11 cellular contexts compared by ENCODE assay signal in genomic region chr5:88878976-88879375, GRCh38. TPM values are rescaled to one million over a fixed set of nuclear protein-coding genes. Genes with fewer than 3 reads are reported as not detected.
DNase-seq lines count a peak whose midpoint lies in the region; ATAC-seq and TF ChIP-seq lines count a peak whose summit lies in the region.
"Had no signal": no experiment of that assay in that cellular context is flagged by ENCODE, and none has a peak within 500 bp of the region (broad histone marks: within the 10 kb centered on the region; RNA-seq: fewer than 3 reads in every experiment).

No MANE protein-coding gene starts in this region.

- no peaks in the 10 kb centered on the region for H3K9me3 Mint-ChIP-seq in CD4-positive, alpha-beta memory T cell
- no peaks in the 10 kb centered on the region for H3K9me3 Mint-ChIP-seq in immature natural killer cell
- H3K9me3 Mint-ChIP-seq: stimulated activated naive CD8-positive, alpha-beta T cell treated with anti-CD3 and anti-CD28 coated beads, Interleukin-15, Interleukin-2, amounts not matched to agents 100 ng/mL and 50 ng/mL, for 24 hours had no signal

- H3K27me3 ChIP-seq in BLaER1 (no peaks in the 10 kb centered on the region), ascending aorta (no peaks in the 10 kb centered on the region), mesenchymal stem cell (ENCODE audit: control insufficient read depth in 1 of 2, insufficient read depth in 1 of 2, low read length in 2 of 2) (no peaks in the 10 kb centered on the region)
- H3K27me3 ChIP-seq in CD4-positive, alpha-beta memory T cell (ENCODE audit: insufficient read depth, low read length): no peaks in the 10 kb centered on the region

- H3K36me3 Mint-ChIP-seq in CD4-positive, alpha-beta memory T cell: no peaks in the 10 kb centered on the region
- H3K36me3 Mint-ChIP-seq in immature natural killer cell: no peaks in the 10 kb centered on the region

- H3K4me1 ChIP-seq in BLaER1: peaks cover 47% of the 10 kb centered on the region
- peaks cover 0 to 3% of the 10 kb centered on the region in 2 donors for H3K4me1 ChIP-seq in ascending aorta
- no peaks in the 10 kb centered on the region for H3K4me1 ChIP-seq in mesenchymal stem cell (ENCODE audit: control insufficient read depth, insufficient read depth, low read depth, low read length)
- peaks cover 16% of the 10 kb centered on the region for H3K4me1 ChIP-seq in CD4-positive, alpha-beta memory T cell (ENCODE audit: insufficient read depth, low read length)

- peaks cover 11 to 17% (median 15%) of the 10 kb centered on the region in 4 donors for H3K4me1 Mint-ChIP-seq in CD4-positive, alpha-beta memory T cell
- H3K4me1 Mint-ChIP-seq in immature natural killer cell: peaks cover 20 to 48% of the 10 kb centered on the region in 2 donors

- ATAC-seq in GM21723 (IDR thresholded peaks at IDR 0.05; ENCODE audit: unreplicated experiment): no peak

- intact Hi-C loops in ascending aorta (cut with DNase I): no loop called here
- intact Hi-C loops in CD4-positive, alpha-beta memory T cell (cut with micrococcal nuclease): no loop called here

- CTCF ChIA-PET in CD4-positive, alpha-beta memory T cell (lab: Charles Lee; ENCODE audit: partially characterized antibody): no interaction called here

- H2BK120ac ChIP-seq in mesenchymal stem cell (ENCODE audit: low read depth, low read length): no peak overlapping the region

- no peak overlapping the region for H2BK12ac ChIP-seq in mesenchymal stem cell (ENCODE audit: low read length in 2 of 2)

- no peak overlapping the region for H3K27ac Mint-ChIP-seq in CD4-positive, alpha-beta memory T cell
- H3K27ac Mint-ChIP-seq in immature natural killer cell: no peak overlapping the region
- H3K27ac Mint-ChIP-seq: stimulated activated naive CD8-positive, alpha-beta T cell treated with anti-CD3 and anti-CD28 coated beads, Interleukin-15, Interleukin-2, amounts not matched to agents 100 ng/mL and 50 ng/mL, for 24 hours had no signal

- H2AFZ ChIP-seq in mesenchymal stem cell (ENCODE audit: low read depth, low read length): no peak overlapping the region

- H3K4me3 Mint-ChIP-seq in CD4-positive, alpha-beta memory T cell: no peak overlapping the region
- H3K4me3 Mint-ChIP-seq in immature natural killer cell: no peak overlapping the region

- H3K4ac ChIP-seq in mesenchymal stem cell (ENCODE audit: low read depth in 1 of 2, low read length in 2 of 2): no peak overlapping the region

- H3K14ac ChIP-seq in mesenchymal stem cell (ENCODE audit: low read length in 2 of 2): no peak overlapping the region

- TF ChIP-seq CTCF in ascending aorta (IDR thresholded peaks at IDR 0.05): no peak

- H4K91ac ChIP-seq in mesenchymal stem cell (ENCODE audit: low read length): no peak overlapping the region

- H3K9me3 ChIP-seq in BLaER1: no peaks in the 10 kb centered on the region
- H3K9me3 ChIP-seq in ascending aorta: no peaks in the 10 kb centered on the region
- H3K9me3 ChIP-seq in mesenchymal stem cell (ENCODE audit: control insufficient read depth, low read length): no peaks in the 10 kb centered on the region
- no peaks in the 10 kb centered on the region for H3K9me3 ChIP-seq in CD4-positive, alpha-beta memory T cell (ENCODE audit: control insufficient read depth in 1 of 2, low read length in 2 of 2)

- no peak overlapping the region for H2BK5ac ChIP-seq in mesenchymal stem cell (ENCODE audit: low read depth, low read length, poor library complexity, severe bottlenecking)

- peak overlapping the region; percentile 86 for H3K4me3 ChIP-seq in BLaER1
- H3K4me3 ChIP-seq in ascending aorta: peak overlapping the region; percentile 35 to 83
- H3K4me3 ChIP-seq in mesenchymal stem cell (ENCODE audit: insufficient read depth in 1 of 2, low read depth in 1 of 2, low read length in 2 of 2): no peak overlapping the region
- H3K4me3 ChIP-seq in CD4-positive, alpha-beta memory T cell (ENCODE audit: low read length in 2 of 2): no peak overlapping the region

- H3K79me1 ChIP-seq in mesenchymal stem cell (replicated peaks; ENCODE audit: low read length, poor library complexity, severe bottlenecking): no peaks in the 10 kb centered on the region

- H4K20me1 ChIP-seq in BLaER1: peaks cover 85% of the 10 kb centered on the region

- H3K18ac ChIP-seq in mesenchymal stem cell (ENCODE audit: low read depth in 1 of 2, low read length in 2 of 2): no peak overlapping the region

- peaks cover 15 to 24% of the 10 kb centered on the region in 2 donors for H3K27me3 Mint-ChIP-seq in CD4-positive, alpha-beta memory T cell
- peaks cover 1 to 6% (median 6%) of the 10 kb centered on the region in 3 donors for H3K27me3 Mint-ChIP-seq in immature natural killer cell (ENCODE audit: low read depth in 3 of 3)

- peak overlapping the region; percentile 44 for H3K27ac ChIP-seq in BLaER1
- peak overlapping the region; percentile 66 to 95 for H3K27ac ChIP-seq in ascending aorta
- no peak overlapping the region for H3K27ac ChIP-seq in mesenchymal stem cell (ENCODE audit: low read length, poor library complexity, severe bottlenecking)
- H3K27ac ChIP-seq in CD4-positive, alpha-beta memory T cell (ENCODE audit: low read depth, low read length): no peak overlapping the region
- H3K27ac ChIP-seq: WERI-Rb-1 had no signal

- no CpG with 5 or more reads among the region's 1 CpG for WGBS in mesenchymal stem cell

- no peak overlapping the region for H2BK15ac ChIP-seq in mesenchymal stem cell (ENCODE audit: low read depth, poor library complexity, severe bottlenecking)

- H4K8ac ChIP-seq in mesenchymal stem cell (ENCODE audit: low read length): no peak overlapping the region

- H3K36me3 ChIP-seq in BLaER1: 0 out of 2 replicates have a peak, but pooled peaks cover 12% of the 10 kb centered on the region
- H3K36me3 ChIP-seq in ascending aorta: no peaks in the 10 kb centered on the region
- no peaks in the 10 kb centered on the region for H3K36me3 ChIP-seq in mesenchymal stem cell (ENCODE audit: control insufficient read depth in 1 of 2, insufficient read depth in 2 of 2, low read depth in 1 of 2, low read length in 2 of 2)
- no peaks in the 10 kb centered on the region for H3K36me3 ChIP-seq in CD4-positive, alpha-beta memory T cell (ENCODE audit: insufficient read depth, low read length)
- H3K36me3 ChIP-seq: WERI-Rb-1 had no signal

- H3K4me2 ChIP-seq in BLaER1 (peak overlapping the region; percentile 80), mesenchymal stem cell (ENCODE audit: low read length, poor library complexity, severe bottlenecking) (no peak overlapping the region)

- peak overlapping the region; percentile 40; the same call in 1 of the 2 replicates for H3K9ac ChIP-seq in BLaER1
- H3K9ac ChIP-seq in mesenchymal stem cell (ENCODE audit: low read length): no peak overlapping the region

- H3K23ac ChIP-seq in mesenchymal stem cell (ENCODE audit: low read length in 2 of 2): no peak overlapping the region

- POLR2A ChIA-PET in CD4-positive, alpha-beta memory T cell (lab: Charles Lee; ENCODE audit: partially characterized antibody): no interaction called here

- H2AK5ac ChIP-seq in mesenchymal stem cell (ENCODE audit: low read length, severe bottlenecking): no peak overlapping the region

- peak; percentile 38 for DNase-seq in HT-29 (ENCODE audit: low spot score)
- DNase-seq in ascending aorta (ENCODE audit: low spot score in 2 of 2): no peak
- peak; percentile 36 for DNase-seq in mesenchymal stem cell
- no peak for DNase-seq in NCI-H1694 treated with DMSO at 0.1 percent for 48 hours (lab: John Stamatoyannopoulos, UW)
- no peak for DNase-seq in CD4-positive, alpha-beta memory T cell
- DNase-seq in immature natural killer cell: no peak
- DNase-seq: NCI-H1105 treated with DMSO at 0.1 percent for 48 hours, WERI-Rb-1 had no signal

RNA-seq across cellular contexts. Expression of gene MEF2C, which starts 4.0 kb away (rescaled TPM):
- 0.08 and 0.46 TPM in 2 replicates for total RNA-seq in HT-29 (2014; rRNA removed; shearing (Covaris generic))
- total RNA-seq in ascending aorta: 138 TPM
- polyA plus RNA-seq in mesenchymal stem cell (2013, experiment 1 of 2): 9.5 TPM
- polyA plus RNA-seq in mesenchymal stem cell (2013, experiment 2 of 2): 9.4 TPM
- total RNA-seq in CD4-positive, alpha-beta memory T cell: under 1 TPM; 0.12 to 0.39 TPM
- 1 to 10 TPM in 1 of 2 donors, under 1 TPM in 1; 0.18 to 1.0 TPM for polyA plus RNA-seq in CD4-positive, alpha-beta memory T cell
- polyA plus RNA-seq in immature natural killer cell: 1 to 10 TPM; 2.1 to 9.6 (median 8.4) TPM

Comparison
In these comparisons a context has a peak if more than half of its experiments do, and no peak if none do; other contexts are left out.
1. H3K27ac ChIP-seq: peak in BLaER1 (single experiment) and ascending aorta (2 of 2); none in mesenchymal stem cell (single experiment) and CD4-positive, alpha-beta memory T cell (single experiment).
2. H3K4me3 ChIP-seq: peak in BLaER1 (single experiment) and ascending aorta (2 of 2); none in mesenchymal stem cell (0 of 2) and CD4-positive, alpha-beta memory T cell (0 of 2).
3. DNase-seq: peak in HT-29 (single experiment) and mesenchymal stem cell (single experiment); none in ascending aorta (0 of 2), NCI-H1694 treated with DMSO at 0.1 percent for 48 hours (single experiment), CD4-positive, alpha-beta memory T cell (0 of 5) and immature natural killer cell (0 of 3).
4. RNA of gene MEF2C, which starts 4.0 kb away (total RNA-seq): 138 TPM in ascending aorta (single experiment); 0.08 to 0.46 TPM in HT-29 and 0.12 to 0.39 TPM in CD4-positive, alpha-beta memory T cell; every median in the first group is over 10 times any median in the second.